22 cellular contexts compared by ENCODE assay signal in genomic region chr15:55827204-55827603, GRCh38.
DNase-seq lines count a peak whose midpoint lies in the region; ATAC-seq, FAIRE-seq and TF ChIP-seq lines count a peak whose summit lies in the region.
"Had no signal": no experiment of that assay in that cellular context is flagged by ENCODE, and none has a peak within 500 bp of the region (broad histone marks: within the 10 kb centered on the region; RNA-seq: fewer than 3 reads in every experiment).

No MANE protein-coding gene starts in this region.

- peaks cover 0 to under 1% of the 10 kb centered on the region in 2 experiments; a peak in 1 of 3 replicates for H3K36me3 ChIP-seq in HEK293 (ENCODE audit: control insufficient read depth in 2 of 2, insufficient read depth in 1 of 2, low read length in 2 of 2)
- H3K36me3 ChIP-seq in astrocyte (ENCODE audit: insufficient read depth, low read length) = peaks cover 15% of the 10 kb centered on the region
- H3K36me3 ChIP-seq in neural progenitor cell = no peaks in the 10 kb centered on the region
- no peaks in the 10 kb centered on the region for H3K36me3 ChIP-seq in mucosa of descending colon (ENCODE audit: low read depth)
- H3K36me3 ChIP-seq: ovary had no signal

- no peak overlapping the region for H3K4me2 ChIP-seq in astrocyte (ENCODE audit: low read length)
- H3K4me2 ChIP-seq in neural progenitor cell = no peak overlapping the region

- H3K4me1 ChIP-seq in HEK293 (ENCODE audit: control insufficient read depth, insufficient read depth, low read length) (peaks cover 13% of the 10 kb centered on the region), astrocyte (ENCODE audit: insufficient read depth, low read length) (no peaks in the 10 kb centered on the region), neural progenitor cell (no peaks in the 10 kb centered on the region), mucosa of descending colon (ENCODE audit: low read depth) (no peaks in the 10 kb centered on the region)
- H3K4me1 ChIP-seq: body of pancreas, right lobe of liver had no signal

- POLR2A ChIA-PET in HEK293 (lab: Yijun Ruan, JAX) = interaction anchor here (0.6 kb wide), 1 partner anchor 409 kb away, joined by 4 read pairs; no protein-coding TSS in a partner anchor

- DNase-seq in AG08396 (ENCODE audit: low spot score) = peak; percentile 23
- peak; percentile 40 for DNase-seq in astrocyte (ENCODE audit: low read depth)
- DNase-seq in neural progenitor cell (ENCODE audit: low spot score) = no peak
- DNase-seq in mucosa of descending colon = no peak
- DNase-seq in NCI-H1417 (lab: John Stamatoyannopoulos, UW) = no peak
- DNase-seq: activated CD4-positive, alpha-beta T cell treated with anti-CD3 and anti-CD28 coated beads for 1 hour; activated naive CD8-positive, alpha-beta T cell treated with anti-CD3 and anti-CD28 coated beads, Interleukin-2, amount 10 ng/mL, durations not matched to agents 7 days and 5 days; body of pancreas; CD4-positive, CD25-positive, alpha-beta regulatory T cell; naive thymus-derived CD8-positive, alpha-beta T cell; NCI-H1436; NCI-H524; ovary; right lobe of liver; stimulated activated CD4-positive, alpha-beta T cell treated with anti-CD3 and anti-CD28 coated beads, Interleukin-15, amount 100 ng/mL, for 24 hours had no signal

- H3K36me3 Mint-ChIP-seq in astrocyte (ENCODE audit: low read depth, unreplicated experiment) = peaks cover 12% of the 10 kb centered on the region
- H3K36me3 Mint-ChIP-seq in neural progenitor cell = peaks cover 2% of the 10 kb centered on the region
- H3K36me3 Mint-ChIP-seq: activated naive CD8-positive, alpha-beta T cell treated with anti-CD3 and anti-CD28 coated beads, Interleukin-2, amount 10 ng/mL, durations not matched to agents 7 days and 5 days; CD4-positive, CD25-positive, alpha-beta regulatory T cell; naive thymus-derived CD8-positive, alpha-beta T cell had no signal

- TF ChIP-seq CTCF in HEK293 (tag by site-specific recombination; IDR thresholded peaks at IDR 0.05) (no peak), astrocyte (IDR thresholded peaks at IDR 0.05; ENCODE audit: insufficient read depth, low read depth, low read length) (peak; percentile 16), neural progenitor cell (IDR thresholded peaks at IDR 0.05) (peak; percentile 17), mucosa of descending colon (IDR thresholded peaks at IDR 0.05) (no peak)

- CTCF ChIA-PET in HEK293 (lab: Yijun Ruan, JAX) = no interaction called here

- H3K9ac ChIP-seq in astrocyte (ENCODE audit: low read length) (no peak overlapping the region), neural progenitor cell (no peak overlapping the region)

- H3K27ac Mint-ChIP-seq in astrocyte (ENCODE audit: unreplicated experiment) (no peak overlapping the region), neural progenitor cell (no peak overlapping the region)
- H3K27ac Mint-ChIP-seq: activated naive CD8-positive, alpha-beta T cell treated with anti-CD3 and anti-CD28 coated beads, Interleukin-2, amount 10 ng/mL, durations not matched to agents 7 days and 5 days; CD4-positive, CD25-positive, alpha-beta regulatory T cell; naive thymus-derived CD8-positive, alpha-beta T cell had no signal

- H3K27me3 ChIP-seq in astrocyte (ENCODE audit: insufficient read depth, low read length) (no peaks in the 10 kb centered on the region), neural progenitor cell (no peaks in the 10 kb centered on the region)
- H3K27me3 ChIP-seq: body of pancreas, ovary, right lobe of liver had no signal

- intact Hi-C loops in mucosa of descending colon (cut with DNase I, micrococcal nuclease) = no loop called here

- H3K4me3 ChIP-seq in HEK293 (ENCODE audit: low read depth, low read length) (no peak overlapping the region), astrocyte (ENCODE audit: insufficient read depth, low read depth, low read length) (no peak overlapping the region), neural progenitor cell (no peak overlapping the region), mucosa of descending colon (no peak overlapping the region)
- H3K4me3 ChIP-seq: body of pancreas, coronary artery, lung, ovary, right lobe of liver had no signal

- no peaks in the 10 kb centered on the region for H3K27me3 Mint-ChIP-seq in astrocyte (ENCODE audit: low read depth, unreplicated experiment)
- peaks cover 2% of the 10 kb centered on the region for H3K27me3 Mint-ChIP-seq in neural progenitor cell (ENCODE audit: insufficient read depth, low read depth)
- H3K27me3 Mint-ChIP-seq: CD4-positive, CD25-positive, alpha-beta regulatory T cell had no signal

- H4K20me1 ChIP-seq in astrocyte (ENCODE audit: insufficient read depth, low read length) (no peaks in the 10 kb centered on the region), neural progenitor cell (ENCODE audit: low read depth) (no peaks in the 10 kb centered on the region)

- ATAC-seq in HG02840 (IDR thresholded peaks at IDR 0.05; ENCODE audit: low FRiP score, unreplicated experiment) (no peak), mucosa of descending colon (no peak), GM19324 (IDR thresholded peaks at IDR 0.05; ENCODE audit: low FRiP score, unreplicated experiment) (no peak)
- ATAC-seq: body of pancreas; naive thymus-derived CD8-positive, alpha-beta T cell; right lobe of liver; Right ventricle myocardium inferior had no signal

- no peaks in the 10 kb centered on the region for H3K9me3 Mint-ChIP-seq in astrocyte (ENCODE audit: unreplicated experiment)
- no peaks in the 10 kb centered on the region for H3K9me3 Mint-ChIP-seq in neural progenitor cell
- H3K9me3 Mint-ChIP-seq: activated naive CD8-positive, alpha-beta T cell treated with anti-CD3 and anti-CD28 coated beads, Interleukin-2, amount 10 ng/mL, durations not matched to agents 7 days and 5 days; CD4-positive, CD25-positive, alpha-beta regulatory T cell; naive thymus-derived CD8-positive, alpha-beta T cell had no signal

- H3F3A ChIP-seq in neural progenitor cell (ENCODE audit: low read depth) = no peaks in the 10 kb centered on the region

- H2AFZ ChIP-seq in astrocyte (ENCODE audit: low read depth, low read length) = no peak overlapping the region
- no peak overlapping the region for H2AFZ ChIP-seq in neural progenitor cell (replicated peaks)

- H3K4me3 Mint-ChIP-seq in astrocyte (ENCODE audit: unreplicated experiment) (no peak overlapping the region), neural progenitor cell (no peak overlapping the region)
- H3K4me3 Mint-ChIP-seq: activated naive CD8-positive, alpha-beta T cell treated with anti-CD3 and anti-CD28 coated beads, Interleukin-2, amount 10 ng/mL, durations not matched to agents 7 days and 5 days; CD4-positive, CD25-positive, alpha-beta regulatory T cell; naive thymus-derived CD8-positive, alpha-beta T cell had no signal

- H3K4me1 Mint-ChIP-seq in astrocyte (ENCODE audit: low read depth, unreplicated experiment) = peaks cover 8% of the 10 kb centered on the region
- peaks cover 4% of the 10 kb centered on the region for H3K4me1 Mint-ChIP-seq in neural progenitor cell

- H3K79me2 ChIP-seq in astrocyte (ENCODE audit: insufficient read depth, low read length) (no peaks in the 10 kb centered on the region), neural progenitor cell (ENCODE audit: low read depth) (no peaks in the 10 kb centered on the region)

- FAIRE-seq in astrocyte (lab: Jason Lieb, UNC) = no peak
- FAIRE-seq: GM12891 had no signal

- H3K27ac ChIP-seq in HEK293 (ENCODE audit: extremely low read depth, low read depth, low read length) (no peak overlapping the region), astrocyte (ENCODE audit: low read depth, low read length) (no peak overlapping the region), neural progenitor cell (no peak overlapping the region)
- H3K27ac ChIP-seq: body of pancreas, coronary artery, ovary, right lobe of liver had no signal

- H3K9me3 ChIP-seq in HEK293 (ENCODE audit: control insufficient read depth, insufficient read depth, low read depth, low read length) (no peaks in the 10 kb centered on the region), astrocyte (ENCODE audit: insufficient read depth, low read depth, low read length) (no peaks in the 10 kb centered on the region), neural progenitor cell (ENCODE audit: low read depth) (no peaks in the 10 kb centered on the region), mucosa of descending colon (no peaks in the 10 kb centered on the region)
- H3K9me3 ChIP-seq: body of pancreas, ovary, right lobe of liver had no signal

TF ChIP-seq in HEK293, 187 proteins besides CTCF, POLR2A, EP300 and RAD21:
- TF ChIP-seq BCL11A (tag by site-specific recombination; IDR thresholded peaks at IDR 0.05; ENCODE audit: low read depth) = no peak
- peak; percentile 71 for TF ChIP-seq ZBTB20 (tag by site-specific recombination; IDR thresholded peaks at IDR 0.05)

Comparison
In these comparisons a context has a peak if more than half of its experiments do, and no peak if none do; other contexts are left out.
1. DNase-seq: peak in AG08396 (single experiment) and astrocyte (single experiment); none in neural progenitor cell (single experiment), mucosa of descending colon (0 of 3) and NCI-H1417 (0 of 3).
2. CTCF ChIP-seq: peak in astrocyte (single experiment) and neural progenitor cell (single experiment); none in HEK293 (single experiment) and mucosa of descending colon (single experiment).